25 cellular contexts compared by ENCODE assay signal in the genomic region with DNA sequence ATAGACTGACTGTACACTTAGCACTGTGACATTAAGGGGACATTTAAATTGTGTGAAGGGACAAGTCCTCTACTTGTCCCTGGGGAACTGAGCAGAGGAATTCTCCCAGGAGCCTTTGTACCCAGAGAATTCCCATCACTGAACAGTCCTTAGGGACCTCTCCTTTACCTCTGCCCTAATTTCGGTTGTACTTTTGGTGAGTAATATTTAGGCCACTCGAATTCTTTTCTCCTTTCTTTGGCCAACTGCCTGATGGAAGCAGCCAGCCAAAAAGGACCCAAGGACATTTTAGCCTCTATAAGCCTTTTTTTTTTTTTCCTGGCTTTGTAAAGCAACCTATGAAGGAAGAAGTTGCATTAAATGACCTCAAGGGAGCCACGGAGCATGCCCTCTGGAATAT.
DNase-seq lines count a peak whose midpoint lies in the region; ATAC-seq and TF ChIP-seq lines count a peak whose summit lies in the region.
"Had no signal": no experiment of that assay in that cellular context is flagged by ENCODE, and none has a peak within 500 bp of the region (broad histone marks: within the 10 kb centered on the region; RNA-seq: fewer than 3 reads in every experiment).

No MANE protein-coding gene starts in this region.

- DNase-seq in GM12865 (ENCODE audit: low read depth) (peak; percentile 11), astrocyte of the cerebellum (ENCODE audit: low read depth) (peak; percentile 22), heart left ventricle (peak in 2 of 5 donors; percentile 27 to 31), testis (peak; percentile 23), putamen (ENCODE audit: low spot score) (no peak), glutamatergic neuron (no peak), NCI-H2107 treated with DMSO at 0.1 percent for 48 hours (lab: John Stamatoyannopoulos, UW; ENCODE audit: unreplicated experiment) (no peak)
- DNase-seq: activated CD4-positive, CD25-positive, alpha-beta regulatory T cell treated with anti-CD3 and anti-CD28 coated beads, Interleukin-2, amount 50 U/mL, for 72 hours; activated CD8-positive, alpha-beta T cell treated with anti-CD3 and anti-CD28 coated beads for 36 hours; activated effector memory CD4-positive, alpha-beta T cell treated with anti-CD3 and anti-CD28 coated beads, Interleukin-2, amount 50 U/mL, for 16 hours; activated naive CD8-positive, alpha-beta T cell treated with anti-CD3 and anti-CD28 coated beads, Interleukin-2, amount 10 ng/mL, durations not matched to agents 7 days and 5 days; activated T-cell treated with anti-CD3 and anti-CD28 coated beads for 4 hours; CD8-positive, alpha-beta memory T cell; cortex of kidney; DMS79; immature natural killer cell; Karpas-422; lower lobe of right lung; NCI-H1694; NCI-H526 treated with DMSO at 0.1 percent for 48 hours had no signal

- in situ Hi-C loops in astrocyte of the cerebellum (cut with HindIII; ENCODE audit: low sequenced_read_pairs), result no loop called here

- no peaks in the 10 kb centered on the region for H3K9me3 Mint-ChIP-seq in glutamatergic neuron (ENCODE audit: unreplicated experiment)
- H3K9me3 Mint-ChIP-seq: activated CD8-positive, alpha-beta T cell treated with anti-CD3 and anti-CD28 coated beads for 36 hours; activated naive CD8-positive, alpha-beta T cell treated with anti-CD3 and anti-CD28 coated beads, Interleukin-2, amount 10 ng/mL, durations not matched to agents 7 days and 5 days; CD8-positive, alpha-beta memory T cell; immature natural killer cell; type B pancreatic cell had no signal

- H3K27ac ChIP-seq in heart left ventricle (peak overlapping the region in 4 of 12 donors; percentile 8 to 57 (median 32)), testis (no peak overlapping the region)
- H3K27ac ChIP-seq: HL-60, lower lobe of right lung, SJSA1 had no signal

- no peak overlapping the region for H3K4me3 ChIP-seq in GM12865 (ENCODE audit: low read depth, low read length)
- no peak overlapping the region for H3K4me3 ChIP-seq in astrocyte of the cerebellum (ENCODE audit: low read depth, low read length)
- H3K4me3 ChIP-seq in heart left ventricle, result no peak overlapping the region
- no peak overlapping the region for H3K4me3 ChIP-seq in testis
- H3K4me3 ChIP-seq: lower lobe of right lung, SJSA1 had no signal

- H3K36me3 ChIP-seq in heart left ventricle (no peaks in the 10 kb centered on the region), testis (ENCODE audit: low read depth, missing control alignments) (no peaks in the 10 kb centered on the region)
- H3K36me3 ChIP-seq: lower lobe of right lung, SJSA1 had no signal

- 11 to 22% (median 18%) methylated on average over 3 of the region's 3 CpGs for whole genome bisulfite sequencing in heart left ventricle, 4 donors
- 27 to 45% methylated on average over 3 of the region's 3 CpGs for WGBS in testis, 2 donors

- peaks cover 2% of the 10 kb centered on the region for H3K27me3 Mint-ChIP-seq in glutamatergic neuron (ENCODE audit: unreplicated experiment)
- H3K27me3 Mint-ChIP-seq: activated CD8-positive, alpha-beta T cell treated with anti-CD3 and anti-CD28 coated beads for 36 hours; CD8-positive, alpha-beta memory T cell; type B pancreatic cell had no signal

- no peak overlapping the region for H3K27ac Mint-ChIP-seq in glutamatergic neuron (ENCODE audit: unreplicated experiment)
- H3K27ac Mint-ChIP-seq: activated CD8-positive, alpha-beta T cell treated with anti-CD3 and anti-CD28 coated beads for 36 hours; activated naive CD8-positive, alpha-beta T cell treated with anti-CD3 and anti-CD28 coated beads, Interleukin-2, amount 10 ng/mL, durations not matched to agents 7 days and 5 days; immature natural killer cell; type B pancreatic cell had no signal

- no peaks in the 10 kb centered on the region for H3K4me1 Mint-ChIP-seq in glutamatergic neuron (ENCODE audit: low read depth, unreplicated experiment)
- H3K4me1 Mint-ChIP-seq: CD8-positive, alpha-beta memory T cell; immature natural killer cell had no signal

- TF ChIP-seq CTCF in GM12865 (IDR thresholded peaks at IDR 0.05; ENCODE audit: insufficient read depth, low read depth, low read length, missing control alignments), result no peak
- no peak for TF ChIP-seq CTCF in astrocyte of the cerebellum (IDR thresholded peaks at IDR 0.05; ENCODE audit: low read depth, low read length, missing control alignments)
- no peak for TF ChIP-seq CTCF in heart left ventricle (IDR thresholded peaks at IDR 0.05)
- TF ChIP-seq CTCF in testis (IDR thresholded peaks at IDR 0.05), result no peak
- no peak for TF ChIP-seq CTCF in glutamatergic neuron (IDR thresholded peaks at IDR 0.05; ENCODE audit: partially characterized antibody, unreplicated experiment)

- peaks cover 3 to 17% (median 9%) of the 10 kb centered on the region in 12 donors for H3K4me1 ChIP-seq in heart left ventricle
- H3K4me1 ChIP-seq in testis, result no peaks in the 10 kb centered on the region
- H3K4me1 ChIP-seq: lower lobe of right lung, SJSA1 had no signal

- H3K27me3 ChIP-seq in heart left ventricle (no peaks in the 10 kb centered on the region), testis (no peaks in the 10 kb centered on the region)
- H3K27me3 ChIP-seq: SJSA1 had no signal

- intact Hi-C loops in heart left ventricle (cut with DNase I) (no loop called here), testis (cut with DNase I; ENCODE audit: low total_unique reads) (no loop called here)

- peak; percentile 47 to 92 (median 77) for ATAC-seq in heart left ventricle
- ATAC-seq in HG03378 (IDR thresholded peaks at IDR 0.05; ENCODE audit: unreplicated experiment), result no peak
- ATAC-seq: activated CD8-positive, alpha-beta T cell treated with anti-CD3 and anti-CD28 coated beads for 36 hours; HCT116; lower lobe of right lung had no signal

- H3K9me3 ChIP-seq in heart left ventricle (no peaks in the 10 kb centered on the region), testis (no peaks in the 10 kb centered on the region)
- H3K9me3 ChIP-seq: lower lobe of right lung, SJSA1 had no signal

- no peaks in the 10 kb centered on the region for H3K36me3 Mint-ChIP-seq in glutamatergic neuron (ENCODE audit: unreplicated experiment)
- H3K36me3 Mint-ChIP-seq: CD8-positive, alpha-beta memory T cell; immature natural killer cell; type B pancreatic cell had no signal

- TF ChIP-seq POLR2A in heart left ventricle (IDR thresholded peaks at IDR 0.05) (no peak), testis (IDR thresholded peaks at IDR 0.05) (no peak)

- no peak overlapping the region for H3K4me3 Mint-ChIP-seq in glutamatergic neuron (ENCODE audit: unreplicated experiment)
- H3K4me3 Mint-ChIP-seq: activated CD8-positive, alpha-beta T cell treated with anti-CD3 and anti-CD28 coated beads for 36 hours; activated naive CD8-positive, alpha-beta T cell treated with anti-CD3 and anti-CD28 coated beads, Interleukin-2, amount 10 ng/mL, durations not matched to agents 7 days and 5 days; CD8-positive, alpha-beta memory T cell; immature natural killer cell; type B pancreatic cell had no signal

Comparison
In these comparisons a context has a peak if more than half of its experiments do, and no peak if none do; other contexts are left out.
1. DNase-seq: peak in GM12865 (single experiment), astrocyte of the cerebellum (single experiment) and testis (single experiment); none in putamen (single experiment), glutamatergic neuron (single experiment) and NCI-H2107 treated with DMSO at 0.1 percent for 48 hours (single experiment).